9 cellular contexts compared by ENCODE assay signal in the genomic region with DNA sequence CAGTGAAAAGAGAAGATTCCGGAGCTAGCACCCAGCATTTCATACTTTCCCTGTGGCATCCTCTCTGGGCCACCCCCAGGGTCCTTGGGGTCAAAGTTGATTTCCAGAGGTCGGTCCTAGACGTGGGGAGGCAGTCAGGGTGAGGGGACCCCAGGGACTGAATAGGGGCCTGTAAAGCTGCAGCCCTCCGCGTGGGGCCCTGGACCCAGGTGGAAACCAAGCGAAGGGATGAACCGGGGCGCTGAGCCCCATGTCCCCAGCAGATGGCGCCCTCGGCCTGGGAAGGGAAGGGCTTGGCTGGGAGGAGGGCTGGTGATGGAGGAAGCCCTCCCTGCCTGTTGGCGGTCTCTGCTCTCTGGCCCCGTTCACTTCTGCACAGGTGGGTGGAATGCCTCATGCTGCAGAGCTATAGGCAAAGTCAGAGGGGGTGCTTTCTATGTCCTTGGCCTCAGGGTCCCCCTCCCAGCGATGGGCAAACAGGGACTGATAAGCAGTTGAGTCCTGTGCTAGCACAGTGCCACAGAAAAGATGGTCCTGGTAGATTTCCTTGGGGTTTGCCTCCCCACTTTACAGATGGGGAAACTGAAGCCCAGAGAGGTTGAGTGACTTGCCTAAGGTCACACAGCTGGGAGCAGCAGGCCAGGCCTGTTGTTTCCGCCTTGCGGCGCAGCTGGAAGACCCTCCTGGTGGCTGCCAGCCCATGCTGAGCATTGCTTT.
A peak's percentile ranks its signal among the peaks of the same experiment; 100 is the strongest.
DNase-seq lines count a peak whose midpoint lies in the region; ATAC-seq and TF ChIP-seq lines count a peak whose summit lies in the region.
"Had no signal": no experiment of that assay in that cellular context is flagged by ENCODE, and none has a peak within 500 bp of the region (broad histone marks: within the 10 kb centered on the region; RNA-seq: fewer than 3 reads in every experiment).

No MANE protein-coding gene starts in this region.

- TF ChIP-seq POLR2A in heart left ventricle (IDR thresholded peaks at IDR 0.05) = no peak

- no peaks in the 10 kb centered on the region for H3K9me2 ChIP-seq in SU-DHL-6 (replicated peaks; ENCODE audit: insufficient read depth, low read length)

- peak; percentile 74 for ATAC-seq in activated naive CD8-positive, alpha-beta T cell treated with anti-CD3 and anti-CD28 coated beads, Interleukin-2, amount 50 U/mL, for 24 hours
- ATAC-seq in heart left ventricle = peak; percentile 42 to 80 (median 72)
- no peak for ATAC-seq in GM21619 (IDR thresholded peaks at IDR 0.05; ENCODE audit: unreplicated experiment)
- ATAC-seq in HG02973 (IDR thresholded peaks at IDR 0.05; ENCODE audit: unreplicated experiment) = no peak

- H3K27me3 Mint-ChIP-seq in activated naive CD8-positive, alpha-beta T cell treated with anti-CD3 and anti-CD28 coated beads, Interleukin-2, amount 50 U/mL, for 24 hours = peaks cover 2% of the 10 kb centered on the region
- H3K27me3 Mint-ChIP-seq: activated naive CD4-positive, alpha-beta T cell treated with anti-CD3 and anti-CD28 coated beads, Interleukin-2, amount 50 U/mL, for 24 hours had no signal

- DNase-seq in DMS79 treated with DMSO at 0.1 percent for 48 hours (lab: John Stamatoyannopoulos, UW) = peak; percentile 12
- DNase-seq in Kasumi-1 (lab: John Stamatoyannopoulos, UW) = peak; percentile 45 to 64
- peak; percentile 83 for DNase-seq in activated naive CD8-positive, alpha-beta T cell treated with anti-CD3 and anti-CD28 coated beads, Interleukin-2, amount 50 U/mL, for 24 hours
- DNase-seq in heart left ventricle = peak; percentile 60 to 85 (median 65)
- DNase-seq in renal cortical epithelial cell (ENCODE audit: low read depth) = peak; percentile 13

- H3K27me3 ChIP-seq in SU-DHL-6 (ENCODE audit: low read length) (no peaks in the 10 kb centered on the region), heart left ventricle (no peaks in the 10 kb centered on the region)

- H3K79me2 ChIP-seq in SU-DHL-6 (ENCODE audit: insufficient read depth, low read length) = no peaks in the 10 kb centered on the region

- H3K9me3 Mint-ChIP-seq in activated naive CD8-positive, alpha-beta T cell treated with anti-CD3 and anti-CD28 coated beads, Interleukin-2, amount 50 U/mL, for 24 hours = no peaks in the 10 kb centered on the region
- H3K9me3 Mint-ChIP-seq: activated naive CD4-positive, alpha-beta T cell treated with anti-CD3 and anti-CD28 coated beads, Interleukin-2, amount 50 U/mL, for 24 hours had no signal

- peak; percentile 66 for TF ChIP-seq CTCF in SU-DHL-6 (IDR thresholded peaks at IDR 0.05; ENCODE audit: insufficient read depth, low read length, poor library complexity, severe bottlenecking)
- TF ChIP-seq CTCF in heart left ventricle (IDR thresholded peaks at IDR 0.05) = peak; percentile 82 to 93 (median 89)

- intact Hi-C loops in heart left ventricle (cut with DNase I) = loop anchor here in 6 of 10 donors (2.0 to 10.0 kb wide), 4 partner anchors 337 to 443 kb away; partner anchors contain the start of gene GSE1 (in 5 of the 6)

- no peaks in the 10 kb centered on the region for H3K36me3 Mint-ChIP-seq in activated naive CD8-positive, alpha-beta T cell treated with anti-CD3 and anti-CD28 coated beads, Interleukin-2, amount 50 U/mL, for 24 hours (ENCODE audit: low read depth)
- H3K36me3 Mint-ChIP-seq: activated naive CD4-positive, alpha-beta T cell treated with anti-CD3 and anti-CD28 coated beads, Interleukin-2, amount 50 U/mL, for 24 hours had no signal

- H3F3A ChIP-seq in SU-DHL-6 (ENCODE audit: insufficient read depth) = no peaks in the 10 kb centered on the region

- no peak overlapping the region for H3K27ac Mint-ChIP-seq in activated naive CD8-positive, alpha-beta T cell treated with anti-CD3 and anti-CD28 coated beads, Interleukin-2, amount 50 U/mL, for 24 hours
- H3K27ac Mint-ChIP-seq: activated naive CD4-positive, alpha-beta T cell treated with anti-CD3 and anti-CD28 coated beads, Interleukin-2, amount 50 U/mL, for 24 hours had no signal

- WGBS in heart left ventricle, 4 donors = 30 to 42% (median 38%) methylated on average over 13 to 16 of the region's 16 CpGs

- no peaks in the 10 kb centered on the region for H3K9me3 ChIP-seq in SU-DHL-6 (ENCODE audit: insufficient read depth, low read length)
- H3K9me3 ChIP-seq in heart left ventricle = no peaks in the 10 kb centered on the region

- no peak overlapping the region for H2AFZ ChIP-seq in SU-DHL-6 (ENCODE audit: low read depth, low read length, severe bottlenecking)

- peaks cover 0 to 8% (median 0%) of the 10 kb centered on the region in 12 donors for H3K4me1 ChIP-seq in heart left ventricle

- no peak overlapping the region for H3K4me3 Mint-ChIP-seq in activated naive CD8-positive, alpha-beta T cell treated with anti-CD3 and anti-CD28 coated beads, Interleukin-2, amount 50 U/mL, for 24 hours
- H3K4me3 Mint-ChIP-seq: activated naive CD4-positive, alpha-beta T cell treated with anti-CD3 and anti-CD28 coated beads, Interleukin-2, amount 50 U/mL, for 24 hours had no signal

- no peak overlapping the region for H3K9ac ChIP-seq in SU-DHL-6 (ENCODE audit: low read length)

- H3K4me1 Mint-ChIP-seq in activated naive CD8-positive, alpha-beta T cell treated with anti-CD3 and anti-CD28 coated beads, Interleukin-2, amount 50 U/mL, for 24 hours = no peaks in the 10 kb centered on the region
- H3K4me1 Mint-ChIP-seq: activated naive CD4-positive, alpha-beta T cell treated with anti-CD3 and anti-CD28 coated beads, Interleukin-2, amount 50 U/mL, for 24 hours had no signal

- H3K4me3 ChIP-seq in SU-DHL-6 (ENCODE audit: insufficient read depth, low read length, poor library complexity, severe bottlenecking) = no peak overlapping the region
- H3K4me3 ChIP-seq in heart left ventricle = no peak overlapping the region

- no peaks in the 10 kb centered on the region for H3K36me3 ChIP-seq in SU-DHL-6 (ENCODE audit: low read length)
- H3K36me3 ChIP-seq in heart left ventricle = no peaks in the 10 kb centered on the region

- H4K20me1 ChIP-seq in SU-DHL-6 (ENCODE audit: low read depth, low read length) = no peaks in the 10 kb centered on the region

- no peak overlapping the region for H3K4me2 ChIP-seq in SU-DHL-6 (ENCODE audit: low read depth, low read length, poor library complexity, severe bottlenecking)

- H3K27ac ChIP-seq in SU-DHL-6 (ENCODE audit: low read depth, low read length) (no peak overlapping the region), heart left ventricle (no peak overlapping the region)

Comparison
In these comparisons a context has a peak if more than half of its experiments do, and no peak if none do; other contexts are left out.
1. DNase-seq: peak in every context shown above with its lines; median percentile 83 in activated naive CD8-positive, alpha-beta T cell treated with anti-CD3 and anti-CD28 coated beads, Interleukin-2, amount 50 U/mL, for 24 hours; 65 in heart left ventricle; 54 in Kasumi-1; 13 in renal cortical epithelial cell; 12 in DMS79 treated with DMSO at 0.1 percent for 48 hours.
2. ATAC-seq: peak in activated naive CD8-positive, alpha-beta T cell treated with anti-CD3 and anti-CD28 coated beads, Interleukin-2, amount 50 U/mL, for 24 hours (single experiment) and heart left ventricle (4 of 4); none in GM21619 (single experiment) and HG02973 (single experiment).